In the genomic region with DNA sequence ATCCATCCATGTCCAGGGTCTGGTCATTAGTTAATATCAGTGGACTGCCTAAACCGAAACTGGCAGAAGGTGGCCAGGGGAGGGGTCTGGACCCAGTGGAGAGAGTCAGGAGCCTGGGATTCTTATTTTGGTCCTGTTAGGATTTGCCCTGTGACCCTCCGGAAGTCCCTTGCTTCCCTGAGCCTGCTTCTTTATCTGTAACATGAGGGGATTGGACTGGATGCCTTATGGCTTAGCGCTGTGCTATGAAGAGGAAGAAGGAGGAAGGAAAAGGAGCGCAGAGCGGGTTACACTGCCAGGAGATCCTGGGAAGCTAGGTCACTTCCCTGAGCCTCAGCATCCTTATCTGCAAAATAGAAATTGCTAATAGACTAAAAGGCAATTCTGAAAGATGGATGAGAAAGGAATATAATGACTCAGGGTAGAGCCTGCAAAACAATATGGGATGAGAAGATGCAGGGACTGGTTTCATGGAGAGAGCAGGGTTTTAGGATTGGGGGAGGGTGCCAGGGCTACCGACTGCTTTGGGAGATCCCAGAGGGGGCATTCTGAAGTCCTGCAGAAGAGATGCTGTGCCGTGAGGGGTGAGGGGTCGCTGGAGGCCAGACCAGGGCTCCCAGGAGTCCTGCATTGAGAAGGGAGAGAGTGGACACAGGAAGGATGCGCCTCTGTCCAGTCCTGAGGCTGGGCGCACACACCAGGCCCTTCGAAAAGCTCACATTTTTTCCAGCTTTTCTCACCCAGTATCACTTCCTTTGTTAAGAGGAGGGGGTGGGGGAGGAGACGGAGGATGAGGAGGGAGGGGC, we compare ENCODE assay signal across 10 cellular contexts. TPM values are rescaled to one million over a fixed set of nuclear protein-coding genes. Genes with fewer than 3 reads are reported as not detected.
DNase-seq lines count a peak whose midpoint lies in the region; ATAC-seq, FAIRE-seq and TF ChIP-seq lines count a peak whose summit lies in the region.
"Had no signal": no experiment of that assay in that cellular context is flagged by ENCODE, and none has a peak within 500 bp of the region (broad histone marks: within the 10 kb centered on the region; RNA-seq: fewer than 3 reads in every experiment).

No MANE protein-coding gene starts in this region.

- no peak for TF ChIP-seq CTCF in colonic mucosa (IDR thresholded peaks at IDR 0.05)

- intact Hi-C loops in colonic mucosa (cut with DNase I), result no loop called here

- no peaks in the 10 kb centered on the region for H3K4me1 ChIP-seq in colonic mucosa

- POLR2A ChIA-PET in naive thymus-derived CD8-positive, alpha-beta T cell (lab: Charles Lee), result no interaction called here

- peak overlapping the region in 1 of 2 donors; percentile 19 for H3K9ac ChIP-seq in colonic mucosa (ENCODE audit: low read depth in 2 of 2, low read length in 2 of 2)

- H3K4me3 ChIP-seq in colonic mucosa, result peak overlapping the region; percentile 32

- no peak for TF ChIP-seq POLR2A in H54 (IDR thresholded peaks at IDR 0.05; ENCODE audit: low read depth, low read length)

- H3K36me3 Mint-ChIP-seq in naive thymus-derived CD8-positive, alpha-beta T cell, result no peaks in the 10 kb centered on the region

- no peaks in the 10 kb centered on the region for H3K9me3 Mint-ChIP-seq in naive thymus-derived CD8-positive, alpha-beta T cell

- H3K27ac ChIP-seq in colonic mucosa, result no peak overlapping the region

- H3K27me3 ChIP-seq in colonic mucosa, result peaks cover 19% of the 10 kb centered on the region

- H3K36me3 ChIP-seq in colonic mucosa, result no peaks in the 10 kb centered on the region

- in situ Hi-C loops in ACHN (cut with HindIII; ENCODE audit: low pct_ligation_motif_present, low pct_unique_long_range_greater_than_20kb, low sequenced_read_pairs), result loop anchor here (10.0 kb wide), 1 partner anchor 88 kb away; no protein-coding TSS in a partner anchor

- H3K4me1 Mint-ChIP-seq in naive thymus-derived CD8-positive, alpha-beta T cell, result peaks cover 13 to 20% (median 13%) of the 10 kb centered on the region in 4 donors

- no peak for ATAC-seq in naive thymus-derived CD8-positive, alpha-beta T cell

- peaks cover 36 to 85% (median 67%) of the 10 kb centered on the region in 5 donors for H3K27me3 Mint-ChIP-seq in naive thymus-derived CD8-positive, alpha-beta T cell

- no peak for FAIRE-seq in H54 (lab: Jason Lieb, UNC)

- peak overlapping the region in 8 of 10 donors; percentile 33 to 71 (median 63) for H3K4me3 Mint-ChIP-seq in naive thymus-derived CD8-positive, alpha-beta T cell

- H3K9me3 ChIP-seq in colonic mucosa, result no peaks in the 10 kb centered on the region

- H3K27ac Mint-ChIP-seq in naive thymus-derived CD8-positive, alpha-beta T cell, result peak overlapping the region in 1 of 10 donors; percentile 9

- peak; percentile 73 for DNase-seq in ACHN
- DNase-seq in HCEC 1CT, result peak; percentile 9
- no peak for DNase-seq in colonic mucosa
- DNase-seq in naive thymus-derived CD8-positive, alpha-beta T cell, result peak in 1 of 10 donors; percentile 6
- DNase-seq in RPMI8226, result no peak
- DNase-seq in H54 (ENCODE audit: insufficient read length, low spot score), result no peak
- no peak for DNase-seq in stimulated activated CD4-positive, alpha-beta T cell treated with anti-CD3 and anti-CD28 coated beads, Interleukin-4, amount 100 ng/mL, for 4 hours
- no peak for DNase-seq in GF-D8 (lab: John Stamatoyannopoulos, UW)
- DNase-seq: central memory CD4-positive, alpha-beta T cell; SHP77 had no signal

RNA-seq across cellular contexts. Expression of a gene that starts 0.5 kb away (rescaled TPM):
- total RNA-seq in colonic mucosa, result 1 to 10 TPM in 1 of 2 donors, under 1 TPM in 1; 0.42 to 1.6 TPM
- not detected for total RNA-seq in naive thymus-derived CD8-positive, alpha-beta T cell
- not detected for polyA plus RNA-seq in naive thymus-derived CD8-positive, alpha-beta T cell

RNA-seq across cellular contexts. Expression of a gene that starts 41.3 kb away (rescaled TPM):
- total RNA-seq in colonic mucosa, result not detected
- not detected for total RNA-seq in naive thymus-derived CD8-positive, alpha-beta T cell
- not detected for polyA plus RNA-seq in naive thymus-derived CD8-positive, alpha-beta T cell

RNA-seq across cellular contexts. Expression of a gene that starts 48.6 kb away (rescaled TPM):
- total RNA-seq in colonic mucosa, result not detected
- not detected for total RNA-seq in naive thymus-derived CD8-positive, alpha-beta T cell
- polyA plus RNA-seq in naive thymus-derived CD8-positive, alpha-beta T cell, result not detected

RNA-seq across cellular contexts. Expression of a gene that starts 59.4 kb away (rescaled TPM):
- 1 to 10 TPM in 1 of 2 donors, under 1 TPM in 1; 0.61 to 1.3 TPM for total RNA-seq in colonic mucosa
- not detected for total RNA-seq in naive thymus-derived CD8-positive, alpha-beta T cell
- not detected for polyA plus RNA-seq in naive thymus-derived CD8-positive, alpha-beta T cell

Comparison
In these comparisons a context has a peak if more than half of its experiments do, and no peak if none do; other contexts are left out.
1. DNase-seq: peak in ACHN (single experiment) and HCEC 1CT (single experiment); none in colonic mucosa (single experiment), RPMI8226 (single experiment), H54 (single experiment), stimulated activated CD4-positive, alpha-beta T cell treated with anti-CD3 and anti-CD28 coated beads, Interleukin-4, amount 100 ng/mL, for 4 hours (0 of 2) and GF-D8 (single experiment).